In genomic region chr6:111802720-111803119, GRCh38 we compare ENCODE assay signal across 19 cellular contexts.
DNase-seq lines count a peak whose midpoint lies in the region; ATAC-seq and TF ChIP-seq lines count a peak whose summit lies in the region.
"Had no signal": no experiment of that assay in that cellular context is flagged by ENCODE, and none has a peak within 500 bp of the region (broad histone marks: within the 10 kb centered on the region; RNA-seq: fewer than 3 reads in every experiment).

No MANE protein-coding gene starts in this region.

- no peak overlapping the region for H4K8ac ChIP-seq in H9 (replicated peaks; ENCODE audit: insufficient read length, low read depth, low read length)

- intact Hi-C loops in activated CD4-positive, alpha-beta memory T cell treated with anti-CD3 and anti-CD28 coated beads for 36 hours (cut with micrococcal nuclease), result loop anchor here (10.0 kb wide), 1 partner anchor 318 kb away; the partner anchor contains the start of gene REV3L

- peaks cover 29% of the 10 kb centered on the region for H3K36me3 Mint-ChIP-seq in activated CD4-positive, alpha-beta memory T cell treated with anti-CD3 and anti-CD28 coated beads for 36 hours
- peaks cover 13% of the 10 kb centered on the region for H3K36me3 Mint-ChIP-seq in activated CD4-positive, alpha-beta memory T cell treated with anti-CD3 and anti-CD28 coated beads, Interleukin-2, amount 10 ng/mL, durations not matched to agents 7 days and 5 days (ENCODE audit: low read depth)
- H3K36me3 Mint-ChIP-seq in brain (peaks cover 42% of the 10 kb centered on the region), osteocyte (ENCODE audit: unreplicated experiment) (peaks cover 7% of the 10 kb centered on the region), H9 (ENCODE audit: insufficient read depth in 1 of 3, low read depth in 3 of 3) (no peaks in the 10 kb centered on the region)

- no peak for DNase-seq in activated CD4-positive, alpha-beta memory T cell treated with anti-CD3 and anti-CD28 coated beads for 36 hours
- no peak for DNase-seq in activated CD4-positive, alpha-beta memory T cell treated with anti-CD3 and anti-CD28 coated beads, Interleukin-2, amount 10 ng/mL, durations not matched to agents 7 days and 5 days
- no peak for DNase-seq in osteocyte (ENCODE audit: extremely low spot score, unreplicated experiment)
- DNase-seq in SIG-M5 (lab: John Stamatoyannopoulos, UW), result no peak
- no peak for DNase-seq in H9
- DNase-seq: ACHN; caudate nucleus; effector CD8-positive, alpha-beta T cell; EL; hypothalamus; NCI-H1436; NCI-H2171 treated with DMSO at 0.1 percent for 48 hours had no signal

- H3K18ac ChIP-seq in H9 (ENCODE audit: insufficient read length, low read depth, low read length), result no peak overlapping the region

- H3K9ac ChIP-seq in KMS-11 (no peak overlapping the region), H9 (ENCODE audit: extremely low read depth, insufficient read length, low read length) (no peak overlapping the region)

- no peak overlapping the region for H2AFZ ChIP-seq in KMS-11 (ENCODE audit: low read depth)
- H2AFZ ChIP-seq in H9 (ENCODE audit: low read length), result no peak overlapping the region

- H3K4me3 ChIP-seq in KMS-11 (IDR thresholded peaks at IDR 0.05; ENCODE audit: insufficient read depth, low read depth, low read length), result no peak overlapping the region
- H3K4me3 ChIP-seq: vagina had no signal

- H2BK15ac ChIP-seq in H9 (ENCODE audit: low read depth, low read length), result no peak overlapping the region

- ATAC-seq in HG02610 (IDR thresholded peaks at IDR 0.05; ENCODE audit: unreplicated experiment), result no peak
- ATAC-seq: Panc1, SK-N-SH treated with all-trans-retinoic acid at 6 μM for 48 hours had no signal

- H4K20me1 ChIP-seq in KMS-11 (ENCODE audit: insufficient read depth) (no peaks in the 10 kb centered on the region), H9 (ENCODE audit: control insufficient read depth, insufficient read depth, insufficient read length) (no peaks in the 10 kb centered on the region)

- no peaks in the 10 kb centered on the region for H3K9me3 ChIP-seq in H9 (ENCODE audit: control insufficient read depth, low read depth, low read length)
- H3K9me3 ChIP-seq: vagina had no signal

- H3K27me3 ChIP-seq in KMS-11 (ENCODE audit: insufficient read depth, low read depth), result no peaks in the 10 kb centered on the region
- no peaks in the 10 kb centered on the region for H3K27me3 ChIP-seq in H9 (ENCODE audit: insufficient read depth, low read length)
- H3K27me3 ChIP-seq: vagina had no signal

- no peak overlapping the region for H3T11ph ChIP-seq in H9 (ENCODE audit: low read length)

- H3K4me1 ChIP-seq in KMS-11 (ENCODE audit: low read depth, poor library complexity, severe bottlenecking) (peaks cover 63% of the 10 kb centered on the region), H9 (ENCODE audit: insufficient read depth, low read length) (peaks cover 4% of the 10 kb centered on the region; the same call in 1 of the 2 replicates)

- peaks cover 93% of the 10 kb centered on the region for H3K4me1 Mint-ChIP-seq in activated CD4-positive, alpha-beta memory T cell treated with anti-CD3 and anti-CD28 coated beads for 36 hours (ENCODE audit: low read depth)
- peaks cover 78% of the 10 kb centered on the region for H3K4me1 Mint-ChIP-seq in activated CD4-positive, alpha-beta memory T cell treated with anti-CD3 and anti-CD28 coated beads, Interleukin-2, amount 10 ng/mL, durations not matched to agents 7 days and 5 days
- H3K4me1 Mint-ChIP-seq in brain (peaks cover 88% of the 10 kb centered on the region), osteocyte (ENCODE audit: unreplicated experiment) (peaks cover 43% of the 10 kb centered on the region), H9 (peaks cover 36 to 41% of the 10 kb centered on the region in 2 experiments)

- H3K4ac ChIP-seq in H9 (ENCODE audit: low read depth, low read length), result no peak overlapping the region

- WGBS in H9 (ENCODE audit: extremely low coverage, insufficient read length, low lambda C conversion rate), result no CpG with 5 or more reads among the region's 2 CpGs

- CTCF ChIA-PET in activated CD4-positive, alpha-beta memory T cell treated with anti-CD3 and anti-CD28 coated beads for 36 hours (lab: Charles Lee), result interaction anchor here (0.9 to 4.9 kb wide), 6 partner anchors 23 to 214 kb away, joined by 3 to 31 read pairs (median 4); no protein-coding TSS in a partner anchor
- CTCF ChIA-PET in activated CD4-positive, alpha-beta memory T cell treated with anti-CD3 and anti-CD28 coated beads, Interleukin-2, amount 10 ng/mL, durations not matched to agents 7 days and 5 days (lab: Charles Lee), result interaction anchor here (0.7 to 1.6 kb wide), 5 partner anchors 9 to 190 kb away, joined by 3 to 8 read pairs (median 4); partner anchors contain the start of gene FYN

- no peaks in the 10 kb centered on the region for H3K23me2 ChIP-seq in H9 (ENCODE audit: insufficient read length, low read depth, low read length, poor library complexity, severe bottlenecking)

- H3K79me1 ChIP-seq in H9 (ENCODE audit: insufficient read depth, low read depth, low read length, poor library complexity, severe bottlenecking), result no peaks in the 10 kb centered on the region

- no peaks in the 10 kb centered on the region for H3K79me2 ChIP-seq in KMS-11 (ENCODE audit: insufficient read depth, low read depth)
- H3K79me2 ChIP-seq in H9 (ENCODE audit: insufficient read depth, low read length), result no peaks in the 10 kb centered on the region

- no peak overlapping the region for H4K5ac ChIP-seq in H9 (ENCODE audit: insufficient read length, low read depth, low read length)

- no peak overlapping the region for H4K91ac ChIP-seq in H9 (ENCODE audit: insufficient read length, low read depth, low read length)

- H3K56ac ChIP-seq in H9 (ENCODE audit: insufficient read length, low read depth, low read length), result no peak overlapping the region

- H3K9me3 Mint-ChIP-seq in activated CD4-positive, alpha-beta memory T cell treated with anti-CD3 and anti-CD28 coated beads for 36 hours, result no peaks in the 10 kb centered on the region
- H3K9me3 Mint-ChIP-seq in activated CD4-positive, alpha-beta memory T cell treated with anti-CD3 and anti-CD28 coated beads, Interleukin-2, amount 10 ng/mL, durations not matched to agents 7 days and 5 days, result no peaks in the 10 kb centered on the region
- no peaks in the 10 kb centered on the region for H3K9me3 Mint-ChIP-seq in brain
- H3K9me3 Mint-ChIP-seq in osteocyte (ENCODE audit: unreplicated experiment), result no peaks in the 10 kb centered on the region
- H3K9me3 Mint-ChIP-seq in H9, result no peaks in the 10 kb centered on the region
- H3K9me3 Mint-ChIP-seq: mesothelial cell of epicardium had no signal

- no peaks in the 10 kb centered on the region for H3K27me3 Mint-ChIP-seq in activated CD4-positive, alpha-beta memory T cell treated with anti-CD3 and anti-CD28 coated beads for 36 hours
- H3K27me3 Mint-ChIP-seq in activated CD4-positive, alpha-beta memory T cell treated with anti-CD3 and anti-CD28 coated beads, Interleukin-2, amount 10 ng/mL, durations not matched to agents 7 days and 5 days, result no peaks in the 10 kb centered on the region
- H3K27me3 Mint-ChIP-seq in brain (no peaks in the 10 kb centered on the region), osteocyte (ENCODE audit: unreplicated experiment) (no peaks in the 10 kb centered on the region), H9 (ENCODE audit: low read depth) (no peaks in the 10 kb centered on the region)

- H2BK5ac ChIP-seq in H9 (ENCODE audit: insufficient read length, low read length), result no peak overlapping the region

- no peak overlapping the region for H3K4me3 Mint-ChIP-seq in activated CD4-positive, alpha-beta memory T cell treated with anti-CD3 and anti-CD28 coated beads for 36 hours
- H3K4me3 Mint-ChIP-seq in activated CD4-positive, alpha-beta memory T cell treated with anti-CD3 and anti-CD28 coated beads, Interleukin-2, amount 10 ng/mL, durations not matched to agents 7 days and 5 days, result no peak overlapping the region
- H3K4me3 Mint-ChIP-seq in brain (no peak overlapping the region), osteocyte (ENCODE audit: unreplicated experiment) (no peak overlapping the region), H9 (no peak overlapping the region)
- H3K4me3 Mint-ChIP-seq: mesothelial cell of epicardium had no signal

- no peaks in the 10 kb centered on the region for H3K36me3 ChIP-seq in KMS-11 (ENCODE audit: insufficient read depth)
- H3K36me3 ChIP-seq: vagina had no signal

- no peak overlapping the region for H3K14ac ChIP-seq in H9 (ENCODE audit: insufficient read depth, low read length)

- H3K27ac ChIP-seq in KMS-11 (no peak overlapping the region), H9 (ENCODE audit: insufficient read length, low read depth, low read length) (no peak overlapping the region)
- H3K27ac ChIP-seq: vagina had no signal

- no peak overlapping the region for H2AK5ac ChIP-seq in H9 (ENCODE audit: insufficient read length, low read length)

- TF ChIP-seq CTCF in KMS-11 (conservative IDR thresholded peaks at IDR 0.05; ENCODE audit: low read depth, low read length), result no peak
- no peak for TF ChIP-seq CTCF in brain (conservative IDR thresholded peaks at IDR 0.05)
- TF ChIP-seq CTCF in osteocyte (IDR thresholded peaks at IDR 0.05), result no peak
- no peak for TF ChIP-seq CTCF in H9 (conservative IDR thresholded peaks at IDR 0.05)

- no peak overlapping the region for H2BK12ac ChIP-seq in H9 (ENCODE audit: insufficient read length, low read depth, low read length)

- H2BK120ac ChIP-seq in H9 (ENCODE audit: low read depth, low read length, poor library complexity, severe bottlenecking), result no peak overlapping the region

- peak overlapping the region; percentile 63; the same call in 1 of the 2 replicates for H3K4me2 ChIP-seq in KMS-11
- H3K4me2 ChIP-seq in H9 (ENCODE audit: insufficient read depth, insufficient read length, low read length), result no peak overlapping the region

- POLR2A ChIA-PET in activated CD4-positive, alpha-beta memory T cell treated with anti-CD3 and anti-CD28 coated beads for 36 hours (lab: Charles Lee), result interaction anchor here (1.1 to 5.3 kb wide), 8 partner anchors 9 to 71 kb away, joined by 4 to 70 read pairs (median 8); partner anchors contain the start of gene FYN
- POLR2A ChIA-PET in activated CD4-positive, alpha-beta memory T cell treated with anti-CD3 and anti-CD28 coated beads, Interleukin-2, amount 10 ng/mL, durations not matched to agents 7 days and 5 days (lab: Charles Lee), result interaction anchor here (0.6 to 4.5 kb wide), 10 partner anchors 9 to 49 kb away, joined by 3 to 40 read pairs (median 11); no protein-coding TSS in a partner anchor

- H3K27ac Mint-ChIP-seq in activated CD4-positive, alpha-beta memory T cell treated with anti-CD3 and anti-CD28 coated beads for 36 hours, result peak overlapping the region; percentile 91
- H3K27ac Mint-ChIP-seq in activated CD4-positive, alpha-beta memory T cell treated with anti-CD3 and anti-CD28 coated beads, Interleukin-2, amount 10 ng/mL, durations not matched to agents 7 days and 5 days, result no peak overlapping the region
- H3K27ac Mint-ChIP-seq in brain (peak overlapping the region in 4 of 5 experiments; percentile 79 to 91 (median 84)), osteocyte (ENCODE audit: unreplicated experiment) (peak overlapping the region; percentile 52), H9 (no peak overlapping the region)
- H3K27ac Mint-ChIP-seq: mesothelial cell of epicardium had no signal

- no peak overlapping the region for H3K23ac ChIP-seq in H9 (ENCODE audit: insufficient read length, low read depth, low read length)

- H2BK20ac ChIP-seq in H9 (ENCODE audit: low read depth, low read length, poor library complexity, severe bottlenecking), result no peak overlapping the region

Comparison
In these comparisons a context has a peak if more than half of its experiments do, and no peak if none do; other contexts are left out.
1. H3K27ac Mint-ChIP-seq: peak in activated CD4-positive, alpha-beta memory T cell treated with anti-CD3 and anti-CD28 coated beads for 36 hours (single experiment), brain (4 of 5) and osteocyte (single experiment); none in activated CD4-positive, alpha-beta memory T cell treated with anti-CD3 and anti-CD28 coated beads, Interleukin-2, amount 10 ng/mL, durations not matched to agents 7 days and 5 days (single experiment) and H9 (0 of 3).